Comparison of ENCODE assay signal across 9 cellular contexts in genomic region chr4:167100120-167100519, GRCh38.
DNase-seq lines count a peak whose midpoint lies in the region; ATAC-seq, FAIRE-seq and TF ChIP-seq lines count a peak whose summit lies in the region.
"Had no signal": no experiment of that assay in that cellular context is flagged by ENCODE, and none has a peak within 500 bp of the region (broad histone marks: within the 10 kb centered on the region; RNA-seq: fewer than 3 reads in every experiment).

No MANE protein-coding gene starts in this region.

- H3F3A ChIP-seq in SK-N-SH (replicated peaks; ENCODE audit: insufficient read depth) = no peaks in the 10 kb centered on the region

- TF ChIP-seq EP300 in SK-N-SH (IDR thresholded peaks at IDR 0.05; ENCODE audit: borderline replicate concordance in 1 of 2, low read depth in 1 of 2, low read length in 1 of 2) = no peak

- no peaks in the 10 kb centered on the region for H3K9me2 ChIP-seq in SK-N-SH

- peak; percentile 89 for DNase-seq in adipocyte (ENCODE audit: low read depth)
- peak; percentile 53 for DNase-seq in kidney glomerular epithelial cell (lab: John Stamatoyannopoulos, UW)
- no peak for DNase-seq in SK-N-SH
- DNase-seq in D721Med (ENCODE audit: insufficient read length, low spot score) = no peak
- DNase-seq in GM19238 (ENCODE audit: insufficient read length, low spot score) = no peak
- DNase-seq: activated CD4-positive, alpha-beta T cell treated with anti-CD3 and anti-CD28 coated beads, Interleukin-2, amount 50 U/mL, for 4 hours had no signal

- H3K9ac ChIP-seq in adipocyte (ENCODE audit: low read length) (no peak overlapping the region), SK-N-SH (no peak overlapping the region)

- H3K4me3 ChIP-seq in adipocyte (ENCODE audit: low read length) (no peak overlapping the region), SK-N-SH (ENCODE audit: low read depth in 2 of 2, low read length in 1 of 2) (no peak overlapping the region)

- TF ChIP-seq CTCF in SK-N-SH (IDR thresholded peaks at IDR 0.05) = no peak
- no peak for TF ChIP-seq CTCF in D721Med (IDR thresholded peaks at IDR 0.05; ENCODE audit: insufficient read depth, missing control alignments)

- no peaks in the 10 kb centered on the region for H4K20me1 ChIP-seq in SK-N-SH (ENCODE audit: insufficient read depth)

- no peaks in the 10 kb centered on the region for H3K9me3 ChIP-seq in adipocyte (ENCODE audit: control insufficient read depth, low read length)
- H3K9me3 ChIP-seq in SK-N-SH = no peaks in the 10 kb centered on the region

- FAIRE-seq in D721Med (lab: Jason Lieb, UNC) = no peak

- CTCF ChIA-PET in SK-N-SH (lab: Yijun Ruan, JAX) = no interaction called here

- POLR2A ChIA-PET in SK-N-SH (lab: Yijun Ruan, JAX) = no interaction called here

- ATAC-seq in GM18499 (IDR thresholded peaks at IDR 0.05; ENCODE audit: insufficient read depth, unreplicated experiment) = peak; percentile 47
- peak; percentile 92 for ATAC-seq in HG03520 (IDR thresholded peaks at IDR 0.05; ENCODE audit: unreplicated experiment)
- ATAC-seq in GM21825 (IDR thresholded peaks at IDR 0.05; ENCODE audit: unreplicated experiment) = no peak

- no peaks in the 10 kb centered on the region for H3K4me1 ChIP-seq in adipocyte (ENCODE audit: control insufficient read depth, insufficient read depth, low read length)
- H3K4me1 ChIP-seq in SK-N-SH (ENCODE audit: control insufficient read depth in 1 of 2, insufficient read depth in 2 of 2, low read depth in 1 of 2, low read length in 1 of 2) = no peaks in the 10 kb centered on the region

- H3K27ac ChIP-seq in SK-N-SH (ENCODE audit: low read depth in 2 of 2, low read length in 1 of 2) = no peak overlapping the region

- no peaks in the 10 kb centered on the region for H3K79me2 ChIP-seq in SK-N-SH (ENCODE audit: insufficient read depth)

- H3K4me2 ChIP-seq in SK-N-SH = no peak overlapping the region

- TF ChIP-seq RAD21 in SK-N-SH (IDR thresholded peaks at IDR 0.05; ENCODE audit: low read length) = no peak

- no peaks in the 10 kb centered on the region for H3K36me3 ChIP-seq in adipocyte (ENCODE audit: control insufficient read depth, insufficient read depth, low read length, severe bottlenecking)
- H3K36me3 ChIP-seq in SK-N-SH (replicated peaks in 1 of 2; ENCODE audit: control insufficient read depth in 1 of 2, insufficient read depth in 2 of 2, low read length in 1 of 2) = no peaks in the 10 kb centered on the region

- no peak overlapping the region for H2AFZ ChIP-seq in SK-N-SH (ENCODE audit: low read depth)

- WGBS in SK-N-SH (ENCODE audit: low lambda C conversion rate) = 4% methylated on average over 1 of the region's 1 CpG

- H3K27me3 ChIP-seq in adipocyte (replicated peaks; ENCODE audit: control insufficient read depth, insufficient read depth, low read length) (no peaks in the 10 kb centered on the region), SK-N-SH (ENCODE audit: insufficient read depth) (no peaks in the 10 kb centered on the region)

TF ChIP-seq in SK-N-SH, 30 proteins besides CTCF, POLR2A, EP300 and RAD21:
- TF ChIP-seq FOXJ3 (CRISPR knock-in tag; IDR thresholded peaks at IDR 0.05) (no peak), IRF3 (IDR thresholded peaks at IDR 0.05; ENCODE audit: low read depth, low read length) (no peak), JUND (IDR thresholded peaks at IDR 0.05) (no peak), RFX5 (IDR thresholded peaks at IDR 0.05; ENCODE audit: low read length) (no peak), SMC3 (IDR thresholded peaks at IDR 0.05; ENCODE audit: low read depth, low read length) (no peak), PBX3 (IDR thresholded peaks at IDR 0.05) (no peak), NFIC (IDR thresholded peaks at IDR 0.05; ENCODE audit: borderline replicate concordance) (no peak), MXI1 (IDR thresholded peaks at IDR 0.05; ENCODE audit: low read depth, low read length) (no peak), RCOR1 (IDR thresholded peaks at IDR 0.05; ENCODE audit: low read length) (no peak), TCF12 (IDR thresholded peaks at IDR 0.05) (no peak), MAX (IDR thresholded peaks at IDR 0.05; ENCODE audit: low read depth) (no peak), TAF1 (IDR thresholded peaks at IDR 0.05; ENCODE audit: borderline replicate concordance, low read depth, low read length) (no peak), TEAD4 (IDR thresholded peaks at IDR 0.05; ENCODE audit: borderline replicate concordance, insufficient read depth) (no peak)

Comparison
In these comparisons a context has a peak if more than half of its experiments do, and no peak if none do; other contexts are left out.
1. DNase-seq: peak in adipocyte (single experiment) and kidney glomerular epithelial cell (single experiment); none in SK-N-SH (single experiment), D721Med (single experiment) and GM19238 (single experiment).